1 cellular context compared by ENCODE assay signal in the genomic region with DNA sequence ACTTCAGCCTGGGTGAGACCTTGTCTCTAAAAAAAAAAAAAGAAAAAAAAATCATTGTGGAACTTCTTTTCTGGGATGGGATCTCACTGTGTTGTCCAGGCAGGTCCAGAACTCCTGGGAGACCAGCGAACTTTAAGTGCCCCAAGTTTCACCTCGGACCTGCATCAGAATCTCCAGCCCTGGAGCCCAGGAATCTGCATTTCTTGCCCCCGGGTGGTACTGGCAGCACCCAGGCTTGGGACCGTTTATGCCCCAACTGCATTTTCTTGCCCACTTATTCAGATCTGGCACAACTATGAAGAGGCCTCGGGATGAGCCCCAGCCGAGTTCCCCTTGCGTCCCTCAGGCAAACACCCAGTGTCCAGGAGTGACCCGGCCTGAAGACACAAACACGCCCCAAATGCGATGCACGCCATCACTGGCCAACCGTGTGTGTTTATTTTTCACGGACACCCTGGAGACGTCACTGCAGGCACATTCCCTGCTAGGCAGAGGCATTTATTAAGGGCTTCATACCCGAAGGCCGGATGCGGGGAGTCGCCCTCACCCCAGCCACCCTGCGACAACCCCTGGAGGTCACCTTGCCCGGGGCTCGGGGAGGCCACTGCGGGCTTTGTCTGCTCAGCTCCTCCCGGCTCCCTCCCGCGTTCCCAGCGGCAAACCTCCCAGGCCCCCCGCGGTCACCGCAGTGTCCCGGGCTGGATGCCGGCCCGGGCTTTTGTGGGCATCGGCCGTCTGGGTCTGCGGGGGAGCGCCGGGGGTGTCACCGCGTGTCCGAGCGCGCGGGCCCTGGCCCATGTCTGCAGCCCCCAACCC.
A peak's percentile ranks its signal among the peaks of the same experiment; 100 is the strongest.
TF ChIP-seq lines count a peak whose summit lies in the region.

No MANE protein-coding gene starts in this region.

TF ChIP-seq in HepG2, 621 proteins besides CTCF, POLR2A, EP300 and RAD21 (continued from another document and continues in another):
- TF ChIP-seq, protein P1, sequence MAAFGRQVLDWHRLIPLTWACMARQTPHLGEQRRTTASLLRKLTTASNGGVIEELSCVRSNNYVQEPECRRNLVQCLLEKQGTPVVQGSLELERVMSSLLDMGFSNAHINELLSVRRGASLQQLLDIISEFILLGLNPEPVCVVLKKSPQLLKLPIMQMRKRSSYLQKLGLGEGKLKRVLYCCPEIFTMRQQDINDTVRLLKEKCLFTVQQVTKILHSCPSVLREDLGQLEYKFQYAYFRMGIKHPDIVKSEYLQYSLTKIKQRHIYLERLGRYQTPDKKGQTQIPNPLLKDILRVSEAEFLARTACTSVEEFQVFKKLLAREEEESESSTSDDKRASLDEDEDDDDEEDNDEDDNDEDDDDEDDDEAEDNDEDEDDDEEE (CRISPR knock-in tag; IDR thresholded peaks at IDR 0.05), result peak; percentile 65; the same call in 1 of the 2 replicates
- TF ChIP-seq ZNF12 (CRISPR knock-in tag; IDR thresholded peaks at IDR 0.05) (peak; percentile 52; the same call in 1 of the 2 replicates), SIN3A (IDR thresholded peaks at IDR 0.05; ENCODE audit: borderline replicate concordance, low read depth, low read length) (no peak), KAT7 (CRISPR knock-in tag; IDR thresholded peaks at IDR 0.05; ENCODE audit: borderline replicate concordance) (no peak; the same call in 1 of the 2 replicates), GZF1 (CRISPR knock-in tag; IDR thresholded peaks at IDR 0.05) (no peak), GATA4 (IDR thresholded peaks at IDR 0.05; ENCODE audit: borderline replicate concordance, low read depth) (0 out of 2 replicates have a peak, but pooled peaks have one; percentile 12), STAG1 (CRISPR knock-in tag; IDR thresholded peaks at IDR 0.05) (no peak), NAIF1 (CRISPR knock-in tag; IDR thresholded peaks at IDR 0.05; ENCODE audit: borderline replicate concordance) (peak; percentile 59; the same call in 1 of the 2 replicates), ZZZ3 (CRISPR knock-in tag; IDR thresholded peaks at IDR 0.05; ENCODE audit: borderline replicate concordance) (no peak), YY1 (IDR thresholded peaks at IDR 0.05; ENCODE audit: insufficient read depth, insufficient replicate concordance, low read depth, low read length) (peak; percentile 34), SCMH1 (CRISPR knock-in tag; IDR thresholded peaks at IDR 0.05; ENCODE audit: borderline replicate concordance) (no peak), FOXC1 (CRISPR knock-in tag; IDR thresholded peaks at IDR 0.05; ENCODE audit: borderline replicate concordance) (peak; percentile 76; the same call in 1 of the 2 replicates), ZNF749 (CRISPR knock-in tag; IDR thresholded peaks at IDR 0.05; ENCODE audit: borderline replicate concordance) (no peak), TSC22D2 (CRISPR knock-in tag; IDR thresholded peaks at IDR 0.05; ENCODE audit: borderline replicate concordance) (no peak), RBFOX2 (IDR thresholded peaks at IDR 0.05; ENCODE audit: low read depth, low read length) (peak; percentile 86), ZBTB42 (CRISPR knock-in tag; IDR thresholded peaks at IDR 0.05) (peak; percentile 38; the same call in 1 of the 2 replicates), CBX2 (IDR thresholded peaks at IDR 0.05; ENCODE audit: low read depth, low read length) (no peak), CBX2 (CRISPR knock-in tag; IDR thresholded peaks at IDR 0.05; ENCODE audit: low read depth) (no peak), CCAR2 (optimal IDR thresholded peaks at IDR 0.05; ENCODE audit: low read depth, low read length) (no peak), HNRNPL (IDR thresholded peaks at IDR 0.05; ENCODE audit: low read depth, low read length) (peak; percentile 79), POGZ (CRISPR knock-in tag; IDR thresholded peaks at IDR 0.05) (0 out of 2 replicates have a peak, but pooled peaks have one; percentile 28), ZNF543 (CRISPR knock-in tag; IDR thresholded peaks at IDR 0.05) (peak; percentile 80; the same call in 1 of the 2 replicates), ZNF678 (CRISPR knock-in tag; IDR thresholded peaks at IDR 0.05) (no peak), ZNF160 (CRISPR knock-in tag; IDR thresholded peaks at IDR 0.05) (peak; percentile 43; the same call in 1 of the 2 replicates), ZBTB3 (CRISPR knock-in tag; IDR thresholded peaks at IDR 0.05; ENCODE audit: borderline replicate concordance, low read depth) (0 out of 2 replicates have a peak, but pooled peaks have one; percentile 49), ZNF788 (CRISPR knock-in tag; IDR thresholded peaks at IDR 0.05; ENCODE audit: borderline replicate concordance) (peak; percentile 66; the same call in 1 of the 2 replicates), FOXK1 (CRISPR knock-in tag; IDR thresholded peaks at IDR 0.05; ENCODE audit: borderline replicate concordance, low read depth) (peak; percentile 28; the same call in 1 of the 2 replicates), ZNF264 (CRISPR knock-in tag; IDR thresholded peaks at IDR 0.05) (no peak), FOSL2 (CRISPR knock-in tag; IDR thresholded peaks at IDR 0.05) (peak; percentile 42), MED8 (CRISPR knock-in tag; IDR thresholded peaks at IDR 0.05; ENCODE audit: insufficient replicate concordance) (peak; percentile 46), HOXA9 (CRISPR knock-in tag; IDR thresholded peaks at IDR 0.05; ENCODE audit: borderline replicate concordance) (no peak), RXRB (CRISPR knock-in tag; IDR thresholded peaks at IDR 0.05; ENCODE audit: borderline replicate concordance) (peak; percentile 28; the same call in 1 of the 2 replicates)
- TF ChIP-seq, protein P2, sequence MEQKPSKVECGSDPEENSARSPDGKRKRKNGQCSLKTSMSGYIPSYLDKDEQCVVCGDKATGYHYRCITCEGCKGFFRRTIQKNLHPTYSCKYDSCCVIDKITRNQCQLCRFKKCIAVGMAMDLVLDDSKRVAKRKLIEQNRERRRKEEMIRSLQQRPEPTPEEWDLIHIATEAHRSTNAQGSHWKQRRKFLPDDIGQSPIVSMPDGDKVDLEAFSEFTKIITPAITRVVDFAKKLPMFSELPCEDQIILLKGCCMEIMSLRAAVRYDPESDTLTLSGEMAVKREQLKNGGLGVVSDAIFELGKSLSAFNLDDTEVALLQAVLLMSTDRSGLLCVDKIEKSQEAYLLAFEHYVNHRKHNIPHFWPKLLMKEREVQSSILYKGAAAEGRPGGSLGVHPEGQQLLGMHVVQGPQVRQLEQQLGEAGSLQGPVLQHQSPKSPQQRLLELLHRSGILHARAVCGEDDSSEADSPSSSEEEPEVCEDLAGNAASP (CRISPR knock-in tag; IDR thresholded peaks at IDR 0.05; ENCODE audit: borderline replicate concordance), result peak; percentile 42; the same call in 1 of the 2 replicates
- TF ChIP-seq, protein P3, sequence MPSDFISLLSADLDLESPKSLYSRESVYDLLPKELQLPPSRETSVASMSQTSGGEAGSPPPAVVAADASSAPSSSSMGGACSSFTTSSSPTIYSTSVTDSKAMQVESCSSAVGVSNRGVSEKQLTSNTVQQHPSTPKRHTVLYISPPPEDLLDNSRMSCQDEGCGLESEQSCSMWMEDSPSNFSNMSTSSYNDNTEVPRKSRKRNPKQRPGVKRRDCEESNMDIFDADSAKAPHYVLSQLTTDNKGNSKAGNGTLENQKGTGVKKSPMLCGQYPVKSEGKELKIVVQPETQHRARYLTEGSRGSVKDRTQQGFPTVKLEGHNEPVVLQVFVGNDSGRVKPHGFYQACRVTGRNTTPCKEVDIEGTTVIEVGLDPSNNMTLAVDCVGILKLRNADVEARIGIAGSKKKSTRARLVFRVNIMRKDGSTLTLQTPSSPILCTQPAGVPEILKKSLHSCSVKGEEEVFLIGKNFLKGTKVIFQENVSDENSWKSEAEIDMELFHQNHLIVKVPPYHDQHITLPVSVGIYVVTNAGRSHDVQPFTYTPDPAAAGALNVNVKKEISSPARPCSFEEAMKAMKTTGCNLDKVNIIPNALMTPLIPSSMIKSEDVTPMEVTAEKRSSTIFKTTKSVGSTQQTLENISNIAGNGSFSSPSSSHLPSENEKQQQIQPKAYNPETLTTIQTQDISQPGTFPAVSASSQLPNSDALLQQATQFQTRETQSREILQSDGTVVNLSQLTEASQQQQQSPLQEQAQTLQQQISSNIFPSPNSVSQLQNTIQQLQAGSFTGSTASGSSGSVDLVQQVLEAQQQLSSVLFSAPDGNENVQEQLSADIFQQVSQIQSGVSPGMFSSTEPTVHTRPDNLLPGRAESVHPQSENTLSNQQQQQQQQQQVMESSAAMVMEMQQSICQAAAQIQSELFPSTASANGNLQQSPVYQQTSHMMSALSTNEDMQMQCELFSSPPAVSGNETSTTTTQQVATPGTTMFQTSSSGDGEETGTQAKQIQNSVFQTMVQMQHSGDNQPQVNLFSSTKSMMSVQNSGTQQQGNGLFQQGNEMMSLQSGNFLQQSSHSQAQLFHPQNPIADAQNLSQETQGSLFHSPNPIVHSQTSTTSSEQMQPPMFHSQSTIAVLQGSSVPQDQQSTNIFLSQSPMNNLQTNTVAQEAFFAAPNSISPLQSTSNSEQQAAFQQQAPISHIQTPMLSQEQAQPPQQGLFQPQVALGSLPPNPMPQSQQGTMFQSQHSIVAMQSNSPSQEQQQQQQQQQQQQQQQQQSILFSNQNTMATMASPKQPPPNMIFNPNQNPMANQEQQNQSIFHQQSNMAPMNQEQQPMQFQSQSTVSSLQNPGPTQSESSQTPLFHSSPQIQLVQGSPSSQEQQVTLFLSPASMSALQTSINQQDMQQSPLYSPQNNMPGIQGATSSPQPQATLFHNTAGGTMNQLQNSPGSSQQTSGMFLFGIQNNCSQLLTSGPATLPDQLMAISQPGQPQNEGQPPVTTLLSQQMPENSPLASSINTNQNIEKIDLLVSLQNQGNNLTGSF (CRISPR knock-in tag; IDR thresholded peaks at IDR 0.05), result no peak
- TF ChIP-seq, protein P4, sequence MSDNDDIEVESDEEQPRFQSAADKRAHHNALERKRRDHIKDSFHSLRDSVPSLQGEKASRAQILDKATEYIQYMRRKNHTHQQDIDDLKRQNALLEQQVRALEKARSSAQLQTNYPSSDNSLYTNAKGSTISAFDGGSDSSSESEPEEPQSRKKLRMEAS (IDR thresholded peaks at IDR 0.05), result peak; percentile 42; the same call in 1 of the 2 replicates
- TF ChIP-seq, protein P5, sequence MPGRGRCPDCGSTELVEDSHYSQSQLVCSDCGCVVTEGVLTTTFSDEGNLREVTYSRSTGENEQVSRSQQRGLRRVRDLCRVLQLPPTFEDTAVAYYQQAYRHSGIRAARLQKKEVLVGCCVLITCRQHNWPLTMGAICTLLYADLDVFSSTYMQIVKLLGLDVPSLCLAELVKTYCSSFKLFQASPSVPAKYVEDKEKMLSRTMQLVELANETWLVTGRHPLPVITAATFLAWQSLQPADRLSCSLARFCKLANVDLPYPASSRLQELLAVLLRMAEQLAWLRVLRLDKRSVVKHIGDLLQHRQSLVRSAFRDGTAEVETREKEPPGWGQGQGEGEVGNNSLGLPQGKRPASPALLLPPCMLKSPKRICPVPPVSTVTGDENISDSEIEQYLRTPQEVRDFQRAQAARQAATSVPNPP (CRISPR knock-in tag; IDR thresholded peaks at IDR 0.05), result no peak
- TF ChIP-seq, protein P6, sequence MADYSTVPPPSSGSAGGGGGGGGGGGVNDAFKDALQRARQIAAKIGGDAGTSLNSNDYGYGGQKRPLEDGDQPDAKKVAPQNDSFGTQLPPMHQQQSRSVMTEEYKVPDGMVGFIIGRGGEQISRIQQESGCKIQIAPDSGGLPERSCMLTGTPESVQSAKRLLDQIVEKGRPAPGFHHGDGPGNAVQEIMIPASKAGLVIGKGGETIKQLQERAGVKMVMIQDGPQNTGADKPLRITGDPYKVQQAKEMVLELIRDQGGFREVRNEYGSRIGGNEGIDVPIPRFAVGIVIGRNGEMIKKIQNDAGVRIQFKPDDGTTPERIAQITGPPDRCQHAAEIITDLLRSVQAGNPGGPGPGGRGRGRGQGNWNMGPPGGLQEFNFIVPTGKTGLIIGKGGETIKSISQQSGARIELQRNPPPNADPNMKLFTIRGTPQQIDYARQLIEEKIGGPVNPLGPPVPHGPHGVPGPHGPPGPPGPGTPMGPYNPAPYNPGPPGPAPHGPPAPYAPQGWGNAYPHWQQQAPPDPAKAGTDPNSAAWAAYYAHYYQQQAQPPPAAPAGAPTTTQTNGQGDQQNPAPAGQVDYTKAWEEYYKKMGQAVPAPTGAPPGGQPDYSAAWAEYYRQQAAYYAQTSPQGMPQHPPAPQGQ (CRISPR knock-in tag; IDR thresholded peaks at IDR 0.05; ENCODE audit: borderline replicate concordance), result no peak
